ENCODE assay signal across 2 cellular contexts in genomic region chr2:237892936-237893595, GRCh38.
TF ChIP-seq lines count a peak whose summit lies in the region.

No MANE protein-coding gene starts in this region.

TF ChIP-seq in HEK293T, 16 proteins besides CTCF, POLR2A, EP300 and RAD21:
- TF ChIP-seq ZNF384 (IDR thresholded peaks at IDR 0.05) (no peak), FOXM1 (IDR thresholded peaks at IDR 0.05; ENCODE audit: borderline replicate concordance) (no peak), LEF1 (IDR thresholded peaks at IDR 0.05; ENCODE audit: borderline replicate concordance) (no peak)
- TF ChIP-seq, protein P1, sequence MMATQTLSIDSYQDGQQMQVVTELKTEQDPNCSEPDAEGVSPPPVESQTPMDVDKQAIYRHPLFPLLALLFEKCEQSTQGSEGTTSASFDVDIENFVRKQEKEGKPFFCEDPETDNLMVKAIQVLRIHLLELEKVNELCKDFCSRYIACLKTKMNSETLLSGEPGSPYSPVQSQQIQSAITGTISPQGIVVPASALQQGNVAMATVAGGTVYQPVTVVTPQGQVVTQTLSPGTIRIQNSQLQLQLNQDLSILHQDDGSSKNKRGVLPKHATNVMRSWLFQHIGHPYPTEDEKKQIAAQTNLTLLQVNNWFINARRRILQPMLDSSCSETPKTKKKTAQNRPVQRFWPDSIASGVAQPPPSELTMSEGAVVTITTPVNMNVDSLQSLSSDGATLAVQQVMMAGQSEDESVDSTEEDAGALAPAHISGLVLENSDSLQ (IDR thresholded peaks at IDR 0.05) = peak; percentile 80

TF ChIP-seq in K562, 482 proteins besides CTCF, POLR2A, EP300 and RAD21:
- TF ChIP-seq MEIS2 (IDR thresholded peaks at IDR 0.05; ENCODE audit: partially characterized antibody) (peak; percentile 89), FOXA3 (CRISPR knock-in tag; conservative IDR thresholded peaks at IDR 0.05 in 1 of 2, IDR thresholded peaks at IDR 0.05 in 1 of 2) (peak in 1 of 2 experiments; percentile 60; a peak in 1 of 4 replicates), ZNF518B (CRISPR knock-in tag; IDR thresholded peaks at IDR 0.05) (no peak), GABPA (tag; conservative IDR thresholded peaks at IDR 0.05; ENCODE audit: low read depth) (peak; percentile 54), ZBTB40 (IDR thresholded peaks at IDR 0.05) (peak; percentile 49), ZBTB40 (CRISPR knock-in tag; IDR thresholded peaks at IDR 0.05) (no peak), RUNX1 (IDR thresholded peaks at IDR 0.05; ENCODE audit: low read depth) (no peak), SOX6 (IDR thresholded peaks at IDR 0.05) (0 out of 2 replicates have a peak, but pooled peaks have one; percentile 6)
- TF ChIP-seq, protein P2, sequence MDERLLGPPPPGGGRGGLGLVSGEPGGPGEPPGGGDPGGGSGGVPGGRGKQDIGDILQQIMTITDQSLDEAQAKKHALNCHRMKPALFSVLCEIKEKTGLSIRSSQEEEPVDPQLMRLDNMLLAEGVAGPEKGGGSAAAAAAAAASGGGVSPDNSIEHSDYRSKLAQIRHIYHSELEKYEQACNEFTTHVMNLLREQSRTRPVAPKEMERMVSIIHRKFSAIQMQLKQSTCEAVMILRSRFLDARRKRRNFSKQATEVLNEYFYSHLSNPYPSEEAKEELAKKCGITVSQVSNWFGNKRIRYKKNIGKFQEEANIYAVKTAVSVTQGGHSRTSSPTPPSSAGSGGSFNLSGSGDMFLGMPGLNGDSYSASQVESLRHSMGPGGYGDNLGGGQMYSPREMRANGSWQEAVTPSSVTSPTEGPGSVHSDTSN (CRISPR knock-in tag; IDR thresholded peaks at IDR 0.05; ENCODE audit: low read depth) = peak; percentile 24; the same call in 1 of the 2 replicates
- TF ChIP-seq, protein P2 (tag; conservative IDR thresholded peaks at IDR 0.05; ENCODE audit: low read depth) = peak; percentile 79
- TF ChIP-seq, protein P1 (IDR thresholded peaks at IDR 0.05) = peak; percentile 93
